ENCODE assay signal across 1 cellular context in the genomic region with DNA sequence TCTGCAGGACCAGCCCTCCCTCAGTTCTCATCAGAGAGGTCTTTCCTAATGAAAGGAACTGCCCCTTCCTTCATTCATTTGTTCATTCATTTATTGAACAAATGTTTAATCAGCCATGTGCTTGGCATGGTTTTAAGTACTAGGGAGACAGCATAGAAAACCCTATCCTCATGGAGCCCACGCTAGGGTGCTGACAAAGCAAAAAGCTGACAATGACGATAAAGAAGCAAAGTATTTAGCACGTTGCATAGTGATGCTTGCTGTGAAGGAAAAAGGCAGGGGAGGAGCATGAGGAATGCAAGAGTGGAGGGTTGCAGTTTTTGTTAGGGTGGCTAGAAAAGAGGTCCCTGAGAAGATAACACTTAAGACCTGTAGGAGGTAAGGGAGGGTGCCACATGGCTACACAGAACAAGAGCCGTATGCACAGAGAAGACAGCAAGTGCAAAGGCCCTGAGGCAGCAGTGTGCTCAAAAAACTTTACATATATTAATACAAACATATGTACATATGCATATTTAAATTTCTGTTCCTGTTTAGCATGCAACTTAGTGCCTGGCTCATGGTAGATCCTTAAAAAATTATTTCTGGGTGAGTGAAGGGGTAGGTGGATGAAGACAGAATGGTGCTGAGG.
TF ChIP-seq lines count a peak whose summit lies in the region.

No MANE protein-coding gene starts in this region.

TF ChIP-seq in IMR-90, 13 proteins besides CTCF, POLR2A, EP300 and RAD21 (continued from another document):
- TF ChIP-seq, protein P1, sequence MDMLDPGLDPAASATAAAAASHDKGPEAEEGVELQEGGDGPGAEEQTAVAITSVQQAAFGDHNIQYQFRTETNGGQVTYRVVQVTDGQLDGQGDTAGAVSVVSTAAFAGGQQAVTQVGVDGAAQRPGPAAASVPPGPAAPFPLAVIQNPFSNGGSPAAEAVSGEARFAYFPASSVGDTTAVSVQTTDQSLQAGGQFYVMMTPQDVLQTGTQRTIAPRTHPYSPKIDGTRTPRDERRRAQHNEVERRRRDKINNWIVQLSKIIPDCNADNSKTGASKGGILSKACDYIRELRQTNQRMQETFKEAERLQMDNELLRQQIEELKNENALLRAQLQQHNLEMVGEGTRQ (IDR thresholded peaks at IDR 0.05; ENCODE audit: low read depth, low read length): no peak
- TF ChIP-seq RCOR1 (IDR thresholded peaks at IDR 0.05; ENCODE audit: insufficient replicate concordance, low read length): no peak
- no peak for TF ChIP-seq MAZ (IDR thresholded peaks at IDR 0.05; ENCODE audit: borderline replicate concordance, low read depth, low read length)
- TF ChIP-seq, protein P2, sequence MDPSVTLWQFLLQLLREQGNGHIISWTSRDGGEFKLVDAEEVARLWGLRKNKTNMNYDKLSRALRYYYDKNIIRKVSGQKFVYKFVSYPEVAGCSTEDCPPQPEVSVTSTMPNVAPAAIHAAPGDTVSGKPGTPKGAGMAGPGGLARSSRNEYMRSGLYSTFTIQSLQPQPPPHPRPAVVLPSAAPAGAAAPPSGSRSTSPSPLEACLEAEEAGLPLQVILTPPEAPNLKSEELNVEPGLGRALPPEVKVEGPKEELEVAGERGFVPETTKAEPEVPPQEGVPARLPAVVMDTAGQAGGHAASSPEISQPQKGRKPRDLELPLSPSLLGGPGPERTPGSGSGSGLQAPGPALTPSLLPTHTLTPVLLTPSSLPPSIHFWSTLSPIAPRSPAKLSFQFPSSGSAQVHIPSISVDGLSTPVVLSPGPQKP (IDR thresholded peaks at IDR 0.05; ENCODE audit: borderline replicate concordance, low read depth, low read length): no peak
- peak; percentile 68 for TF ChIP-seq MAFK (IDR thresholded peaks at IDR 0.05; ENCODE audit: low read depth, low read length)
